Comparison of ENCODE assay signal across 28 cellular contexts in genomic region chr6:159642995-159643394, GRCh38.
"Had no signal": no experiment of that assay in that cellular context is flagged by ENCODE, and none has a peak within 500 bp of the region (broad histone marks: within the 10 kb centered on the region; RNA-seq: fewer than 3 reads in every experiment).

No MANE protein-coding gene starts in this region.

- DNase-seq: colonic mucosa; cortex of kidney; dermis blood vessel endothelial cell; dorsolateral prefrontal cortex; effector CD4-positive, alpha-beta T cell; effector CD8-positive, alpha-beta T cell; effector memory CD4-positive, alpha-beta T cell; effector memory CD8-positive, alpha-beta T cell; endodermal cell; erythroblast; esophagus squamous epithelium; foreskin fibroblast; foreskin keratinocyte; foreskin melanocyte; gastrocnemius medialis; glutamatergic neuron; head of caudate nucleus; heart left ventricle; heart right ventricle had no signal

- ATAC-seq: effector memory CD8-positive, alpha-beta T cell; esophagus mucosa; foreskin keratinocyte; gastrocnemius medialis; gastroesophageal sphincter; heart left ventricle; heart right ventricle had no signal

- H3K27me3 ChIP-seq: colonic mucosa, dorsolateral prefrontal cortex, esophagus muscularis mucosa, esophagus squamous epithelium, gastrocnemius medialis, gastroesophageal sphincter, heart left ventricle, heart right ventricle had no signal

- H3K9me3 ChIP-seq: colonic mucosa, esophagus muscularis mucosa, esophagus squamous epithelium, gastrocnemius medialis, gastroesophageal sphincter had no signal

- FAIRE-seq: colon, endometrium, endothelial cell of umbilical vein, frontal cortex had no signal

- H3K4me1 ChIP-seq: colonic mucosa, esophagus muscularis mucosa, foreskin keratinocyte, gastroesophageal sphincter had no signal

- H3K36me3 ChIP-seq: colonic mucosa, esophagus muscularis mucosa, esophagus squamous epithelium, heart left ventricle, heart right ventricle had no signal

- H3K27ac ChIP-seq: colonic mucosa, coronary artery, dorsolateral prefrontal cortex, epithelial cell of prostate, esophagus muscularis mucosa, esophagus squamous epithelium, foreskin keratinocyte, gastrocnemius medialis, gastroesophageal sphincter, heart left ventricle, heart right ventricle had no signal

- H3K4me3 ChIP-seq: colonic mucosa, coronary artery, dorsolateral prefrontal cortex, esophagus muscularis mucosa, esophagus squamous epithelium, gastrocnemius medialis, gastroesophageal sphincter, heart left ventricle, heart right ventricle had no signal
